In genomic region chr13:22698477-22698876, GRCh38 we compare ENCODE assay signal across 11 cellular contexts.
"Had no signal": no experiment of that assay in that cellular context is flagged by ENCODE, and none has a peak within 500 bp of the region (broad histone marks: within the 10 kb centered on the region; RNA-seq: fewer than 3 reads in every experiment).

No MANE protein-coding gene starts in this region.

- H3K4me1 ChIP-seq: HAP-1 had no signal

- ATAC-seq: GM23338, HCT116 had no signal

- H3K36me3 ChIP-seq: HAP-1 had no signal

- DNase-seq: GM23248, GOT3, H7, H9, HCEC 1CT, HFFc6 had no signal

- FAIRE-seq: H1, H54 had no signal

- H3K4me2 ChIP-seq: GM23338 had no signal

- H3K9me3 ChIP-seq: HAP-1 had no signal

- H3K9ac ChIP-seq: GM23248 had no signal

- H3K27ac ChIP-seq: GM23248 had no signal

- H2AFZ ChIP-seq: GM23248 had no signal

- H3K4me3 ChIP-seq: GM23248, GM23338, HAP-1 had no signal
